Comparison of ENCODE assay signal across 35 cellular contexts in genomic region chr6:149733321-149733720, GRCh38.
"Had no signal": no experiment of that assay in that cellular context is flagged by ENCODE, and none has a peak within 500 bp of the region (broad histone marks: within the 10 kb centered on the region; RNA-seq: fewer than 3 reads in every experiment).

No MANE protein-coding gene starts in this region.

- H3K9ac ChIP-seq: KMS-11 had no signal

- H3K9me3 ChIP-seq: MG63 had no signal

- H3K4me3 ChIP-seq: MG63 had no signal

- H3K27ac ChIP-seq: KMS-11 had no signal

- H3K4me2 ChIP-seq: KMS-11 had no signal

- DNase-seq: Karpas-422, Kasumi-1, KG1, MG63, MM.1S, MV-4-11, NCI-H1048, NCI-H1092, NCI-H1092 treated with DMSO at 0.1 percent for 48 hours, NCI-H1105, NCI-H1105 treated with DMSO at 0.1 percent for 48 hours, NCI-H1417, NCI-H1417 treated with DMSO at 0.1 percent for 48 hours, NCI-H1436, NCI-H1436 treated with DMSO at 0.1 percent for 48 hours, NCI-H146, NCI-H1694, NCI-H1694 treated with DMSO at 0.1 percent for 48 hours, NCI-H187, NCI-H187 treated with DMSO at 0.1 percent for 48 hours, NCI-H1930, NCI-H2029, NCI-H2029 treated with DMSO at 0.1 percent for 48 hours, NCI-H2081, NCI-H2081 treated with DMSO at 0.1 percent for 48 hours, NCI-H2107, NCI-H2171, NCI-H2171 treated with DMSO at 0.1 percent for 48 hours, NCI-H2227 treated with DMSO at 0.1 percent for 48 hours, NCI-H226, NCI-H345, NCI-H446, NCI-H446 treated with DMSO at 0.1 percent for 48 hours, NCI-H510A had no signal

- H3K27me3 ChIP-seq: MG63 had no signal
